In the genomic region with DNA sequence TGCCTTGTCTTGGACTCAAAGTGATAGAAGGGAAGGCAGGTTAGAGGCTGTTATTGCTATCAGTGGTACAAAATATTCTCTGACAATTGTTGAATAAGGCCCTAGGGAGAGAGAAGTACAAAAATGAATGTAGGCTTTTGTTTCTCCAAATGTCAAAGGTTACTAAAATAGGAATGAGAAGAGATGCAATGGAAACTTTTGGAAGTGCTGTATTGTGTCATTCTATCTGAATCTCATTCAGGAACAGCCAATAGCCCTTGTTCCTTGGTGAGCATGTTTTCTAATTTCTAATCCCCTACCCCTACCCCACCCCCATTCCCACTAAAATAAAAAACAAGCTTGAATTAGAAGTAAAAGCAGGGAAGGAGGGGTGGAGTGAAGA, we compare ENCODE assay signal across 33 cellular contexts.
"Had no signal": no experiment of that assay in that cellular context is flagged by ENCODE, and none has a peak within 500 bp of the region (broad histone marks: within the 10 kb centered on the region; RNA-seq: fewer than 3 reads in every experiment).

No MANE protein-coding gene starts in this region.

- H3K9me3 Mint-ChIP-seq: activated B cell treated with CpG ODN at 0.5 μM for 24 hours; activated naive CD4-positive, alpha-beta T cell treated with anti-CD3 and anti-CD28 coated beads for 36 hours; activated naive CD4-positive, alpha-beta T cell treated with anti-CD3 and anti-CD28 coated beads, Interleukin-2, amount 50 U/mL, for 24 hours; activated naive CD8-positive, alpha-beta T cell treated with anti-CD3 and anti-CD28 coated beads for 36 hours; activated naive CD8-positive, alpha-beta T cell treated with anti-CD3 and anti-CD28 coated beads, Interleukin-2, amount 50 U/mL, for 24 hours; activated T-helper 1 cell treated with anti-CD3 and anti-CD28 coated beads, Interleukin-12 subunit alpha, Interleukin-12 subunit beta, Interleukin-2, Interleukin-4 antibody, amounts not matched to agents 30 ng/mL and 10 ng/mL and 1 ng/mL, durations not matched to agents 14 hours and 24 hours and 36 hours; activated T-helper 2 cell treated with anti-CD3 and anti-CD28 coated beads, Interferon-gamma antibody, Interleukin-2, Interleukin-4, amounts not matched to agents 10 μg/mL and 5 μg/mL and 100 μg/mL, durations not matched to agents 14 hours and 24 hours and 36 hours; T-cell; T-helper 1 cell treated with Interleukin-12 subunit alpha and Interleukin-12 subunit beta and Interleukin-4 antibody, amounts not matched to agents 30 μg/mL and 1 μg/mL, for 36 hours had no signal

- DNase-seq: activated B cell treated with CpG ODN at 0.5 μM for 24 hours; activated CD4-positive, alpha-beta T cell treated with anti-CD3 and anti-CD28 coated beads for 48 hours; activated CD4-positive, alpha-beta T cell treated with anti-CD3 and anti-CD28 coated beads, Interleukin-2, amount 50 U/mL, for 1 hour; activated CD4-positive, alpha-beta T cell treated with anti-CD3 and anti-CD28 coated beads, Interleukin-2, amount 50 U/mL, for 48 hours; activated CD8-positive, alpha-beta memory T cell treated with anti-CD3 and anti-CD28 coated beads, Interleukin-2, amount 10 ng/mL, durations not matched to agents 7 days and 5 days; activated CD8-positive, alpha-beta memory T cell treated with anti-CD3 and anti-CD28 coated beads, Interleukin-2, amount 50 U/mL, for 4 hours; activated CD8-positive, alpha-beta T cell treated with anti-CD3 and anti-CD28 coated beads, Interleukin-2, amount 10 ng/mL, durations not matched to agents 7 days and 5 days; activated effector memory CD4-positive, alpha-beta T cell treated with anti-CD3 and anti-CD28 coated beads, Interleukin-2, amount 50 U/mL, for 16 hours; activated naive CD4-positive, alpha-beta T cell treated with anti-CD3 and anti-CD28 coated beads for 36 hours; activated naive CD8-positive, alpha-beta T cell treated with anti-CD3 and anti-CD28 coated beads for 36 hours; activated naive CD8-positive, alpha-beta T cell treated with anti-CD3 and anti-CD28 coated beads, Interleukin-2, amount 50 U/mL, for 24 hours; activated T-cell treated with anti-CD3 and anti-CD28 coated beads, Interleukin-2, amount 50 U/mL, for 1 hour; activated T-cell treated with anti-CD3 and anti-CD28 coated beads, Interleukin-2, amount 50 U/mL, for 48 hours; adrenal gland; amygdala; aorta; body of pancreas; central memory CD4-positive, alpha-beta T cell; cerebellar nuclear complex; colonic mucosa; effector CD8-positive, alpha-beta T cell; esophagus squamous epithelium; head of caudate nucleus; T-cell; T-helper 9 cell; WERI-Rb-1 had no signal

- H3K27ac Mint-ChIP-seq: activated B cell treated with CpG ODN at 0.5 μM for 24 hours; activated CD8-positive, alpha-beta memory T cell treated with anti-CD3 and anti-CD28 coated beads, Interleukin-2, amount 10 ng/mL, durations not matched to agents 7 days and 5 days; activated CD8-positive, alpha-beta T cell treated with anti-CD3 and anti-CD28 coated beads, Interleukin-2, amount 10 ng/mL, durations not matched to agents 7 days and 5 days; activated naive CD4-positive, alpha-beta T cell treated with anti-CD3 and anti-CD28 coated beads for 36 hours; activated naive CD4-positive, alpha-beta T cell treated with anti-CD3 and anti-CD28 coated beads, Interleukin-2, amount 50 U/mL, for 24 hours; activated naive CD8-positive, alpha-beta T cell treated with anti-CD3 and anti-CD28 coated beads for 36 hours; activated naive CD8-positive, alpha-beta T cell treated with anti-CD3 and anti-CD28 coated beads, Interleukin-2, amount 50 U/mL, for 24 hours; activated T-helper 1 cell treated with anti-CD3 and anti-CD28 coated beads, Interleukin-12 subunit alpha, Interleukin-12 subunit beta, Interleukin-2, Interleukin-4 antibody, amounts not matched to agents 30 ng/mL and 10 ng/mL and 1 ng/mL, durations not matched to agents 14 hours and 24 hours and 36 hours; activated T-helper 2 cell treated with anti-CD3 and anti-CD28 coated beads, Interferon-gamma antibody, Interleukin-2, Interleukin-4, amounts not matched to agents 10 μg/mL and 5 μg/mL and 100 μg/mL, durations not matched to agents 14 hours and 24 hours and 36 hours; T-cell; T-helper 1 cell treated with Interleukin-12 subunit alpha and Interleukin-12 subunit beta and Interleukin-4 antibody, amounts not matched to agents 30 μg/mL and 1 μg/mL, for 36 hours had no signal

- H3K27me3 ChIP-seq: adrenal gland, body of pancreas, cardiac muscle cell, colonic mucosa, esophagus squamous epithelium had no signal

- H3K36me3 ChIP-seq: adrenal gland, cardiac muscle cell, colonic mucosa, esophagus squamous epithelium, WERI-Rb-1 had no signal

- ATAC-seq: activated CD4-positive, CD25-positive, alpha-beta regulatory T cell treated with anti-CD3 and anti-CD28 coated beads, Interleukin-2, amount 50 U/mL, for 24 hours; activated CD8-positive, alpha-beta memory T cell treated with anti-CD3 and anti-CD28 coated beads, Interleukin-2, amount 10 ng/mL, durations not matched to agents 7 days and 5 days; activated CD8-positive, alpha-beta T cell treated with anti-CD3 and anti-CD28 coated beads, Interleukin-2, amount 10 ng/mL, durations not matched to agents 7 days and 5 days; activated naive CD8-positive, alpha-beta T cell treated with anti-CD3 and anti-CD28 coated beads, Interleukin-2, amount 50 U/mL, for 24 hours; body of pancreas; T-cell had no signal

- H3K27ac ChIP-seq: adrenal gland, body of pancreas, cardiac muscle cell, colonic mucosa, epithelial cell of prostate, esophagus squamous epithelium, WERI-Rb-1 had no signal

- H3K4me3 Mint-ChIP-seq: activated B cell treated with CpG ODN at 0.5 μM for 24 hours; activated CD8-positive, alpha-beta memory T cell treated with anti-CD3 and anti-CD28 coated beads, Interleukin-2, amount 10 ng/mL, durations not matched to agents 7 days and 5 days; activated CD8-positive, alpha-beta T cell treated with anti-CD3 and anti-CD28 coated beads, Interleukin-2, amount 10 ng/mL, durations not matched to agents 7 days and 5 days; activated naive CD4-positive, alpha-beta T cell treated with anti-CD3 and anti-CD28 coated beads for 36 hours; activated naive CD4-positive, alpha-beta T cell treated with anti-CD3 and anti-CD28 coated beads, Interleukin-2, amount 50 U/mL, for 24 hours; activated naive CD8-positive, alpha-beta T cell treated with anti-CD3 and anti-CD28 coated beads for 36 hours; activated naive CD8-positive, alpha-beta T cell treated with anti-CD3 and anti-CD28 coated beads, Interleukin-2, amount 50 U/mL, for 24 hours; activated T-helper 1 cell treated with anti-CD3 and anti-CD28 coated beads, Interleukin-12 subunit alpha, Interleukin-12 subunit beta, Interleukin-2, Interleukin-4 antibody, amounts not matched to agents 30 ng/mL and 10 ng/mL and 1 ng/mL, durations not matched to agents 14 hours and 24 hours and 36 hours; T-cell; T-helper 1 cell treated with Interleukin-12 subunit alpha and Interleukin-12 subunit beta and Interleukin-4 antibody, amounts not matched to agents 30 μg/mL and 1 μg/mL, for 36 hours had no signal

- H3K4me1 ChIP-seq: adrenal gland, body of pancreas, colonic mucosa, esophagus squamous epithelium had no signal

- H3K4me3 ChIP-seq: adrenal gland, body of pancreas, cardiac muscle cell, colonic mucosa, esophagus squamous epithelium had no signal

- H3K9me3 ChIP-seq: body of pancreas, colonic mucosa, esophagus squamous epithelium had no signal

- H3K4me1 Mint-ChIP-seq: activated B cell treated with CpG ODN at 0.5 μM for 24 hours; activated CD8-positive, alpha-beta memory T cell treated with anti-CD3 and anti-CD28 coated beads, Interleukin-2, amount 10 ng/mL, durations not matched to agents 7 days and 5 days; activated naive CD4-positive, alpha-beta T cell treated with anti-CD3 and anti-CD28 coated beads, Interleukin-2, amount 50 U/mL, for 24 hours; activated naive CD8-positive, alpha-beta T cell treated with anti-CD3 and anti-CD28 coated beads for 36 hours; activated naive CD8-positive, alpha-beta T cell treated with anti-CD3 and anti-CD28 coated beads, Interleukin-2, amount 50 U/mL, for 24 hours; T-cell had no signal

- H3K36me3 Mint-ChIP-seq: activated CD8-positive, alpha-beta memory T cell treated with anti-CD3 and anti-CD28 coated beads, Interleukin-2, amount 10 ng/mL, durations not matched to agents 7 days and 5 days; activated naive CD4-positive, alpha-beta T cell treated with anti-CD3 and anti-CD28 coated beads, Interleukin-2, amount 50 U/mL, for 24 hours; activated naive CD8-positive, alpha-beta T cell treated with anti-CD3 and anti-CD28 coated beads for 36 hours; T-cell had no signal
